In the genomic region with DNA sequence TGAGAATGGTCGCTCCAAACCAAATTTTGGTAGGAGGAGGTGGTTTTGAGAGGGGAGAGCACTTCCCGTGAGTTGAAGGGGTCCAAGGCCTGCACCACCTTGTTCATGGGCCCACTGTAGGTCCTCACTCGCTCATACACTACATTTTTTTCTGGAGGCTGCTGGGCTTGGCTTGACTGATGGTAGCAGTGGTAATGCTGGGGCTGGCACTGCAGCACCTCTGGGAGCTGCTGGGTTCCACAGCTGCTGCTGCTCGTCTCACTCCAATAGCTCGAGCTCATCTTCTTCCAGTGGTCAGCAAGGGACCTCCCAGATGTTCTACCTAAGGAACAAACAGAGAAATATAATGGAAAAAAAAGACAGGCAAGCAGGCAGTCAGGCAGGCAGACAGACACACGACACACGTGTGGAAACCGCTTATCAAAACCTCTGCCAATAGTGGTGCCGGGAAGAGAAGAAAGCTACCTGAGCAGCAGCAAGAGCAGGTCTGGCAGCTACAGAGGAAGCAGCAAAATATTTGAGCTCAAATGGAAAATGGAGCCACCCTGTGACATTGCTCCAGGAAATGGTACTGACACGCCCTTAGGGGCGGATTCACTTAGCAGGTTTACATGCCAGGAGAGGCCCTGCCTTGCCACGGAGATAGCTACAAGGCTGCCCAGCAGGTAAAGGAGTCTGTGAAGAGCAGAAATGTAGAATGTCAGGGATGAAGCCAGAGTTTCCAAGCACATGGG, we compare ENCODE assay signal across 13 cellular contexts. TPM values are rescaled to one million over a fixed set of nuclear protein-coding genes. Genes with fewer than 3 reads are reported as not detected.
DNase-seq lines count a peak whose midpoint lies in the region; ATAC-seq and TF ChIP-seq lines count a peak whose summit lies in the region.
"Had no signal": no experiment of that assay in that cellular context is flagged by ENCODE, and none has a peak within 500 bp of the region (broad histone marks: within the 10 kb centered on the region; RNA-seq: fewer than 3 reads in every experiment).

A gene with protein sequence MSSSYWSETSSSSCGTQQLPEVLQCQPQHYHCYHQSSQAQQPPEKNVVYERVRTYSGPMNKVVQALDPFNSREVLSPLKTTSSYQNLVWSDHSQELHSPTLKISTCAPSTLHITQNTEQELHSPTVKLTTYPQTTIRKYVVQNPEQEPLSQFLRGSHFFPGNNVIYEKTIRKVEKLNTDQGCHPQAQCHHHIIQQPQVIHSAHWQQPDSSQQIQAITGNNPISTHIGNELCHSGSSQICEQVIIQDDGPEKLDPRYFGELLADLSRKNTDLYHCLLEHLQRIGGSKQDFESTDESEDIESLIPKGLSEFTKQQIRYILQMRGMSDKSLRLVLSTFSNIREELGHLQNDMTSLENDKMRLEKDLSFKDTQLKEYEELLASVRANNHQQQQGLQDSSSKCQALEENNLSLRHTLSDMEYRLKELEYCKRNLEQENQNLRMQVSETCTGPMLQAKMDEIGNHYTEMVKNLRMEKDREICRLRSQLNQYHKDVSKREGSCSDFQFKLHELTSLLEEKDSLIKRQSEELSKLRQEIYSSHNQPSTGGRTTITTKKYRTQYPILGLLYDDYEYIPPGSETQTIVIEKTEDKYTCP (minus strand): TSS at position 492 of the 734 bp plus-strand sequence. CDS start 211 bp downstream, at position 281.

- H2AFZ ChIP-seq in SU-DHL-6 (ENCODE audit: low read depth, low read length, severe bottlenecking) = no peak within 1 kb of the TSS

- no peaks in the 10 kb centered on the region for H3K9me3 Mint-ChIP-seq in T-helper 2 cell treated with Interferon-gamma antibody and Interleukin-4, amounts not matched to agents 5 μg/mL and 100 μg/mL, for 36 hours

- WGBS in lower leg skin, 2 donors = 39 to 55% methylated on average over 12 of the region's 12 CpGs

- no peak within 1 kb of the TSS for H3K27ac ChIP-seq in SU-DHL-6 (ENCODE audit: low read depth, low read length)
- H3K27ac ChIP-seq: upper lobe of left lung had no signal

- peak; percentile 74 for DNase-seq in DMS53 treated with DMSO at 0.1 percent for 48 hours (lab: John Stamatoyannopoulos, UW; ENCODE audit: unreplicated experiment)
- peak in 1 of 2 donors; percentile 27 for DNase-seq in lower leg skin (ENCODE audit: low spot score in 2 of 2)
- DNase-seq in MV-4-11 (lab: John Stamatoyannopoulos, UW) = no peak
- DNase-seq in globus pallidus (ENCODE audit: low spot score) = no peak
- DNase-seq in T-helper 2 cell treated with Interferon-gamma antibody and Interleukin-4, amounts not matched to agents 5 μg/mL and 100 μg/mL, for 36 hours (ENCODE audit: low spot score) = no peak
- DNase-seq in posterior vena cava (ENCODE audit: low spot score) = no peak
- DNase-seq: activated CD4-positive, alpha-beta T cell treated with anti-CD3 and anti-CD28 coated beads for 48 hours; amygdala; DND-41 had no signal

- no peak within 1 kb of the TSS for H3K4me3 Mint-ChIP-seq in T-helper 2 cell treated with Interferon-gamma antibody and Interleukin-4, amounts not matched to agents 5 μg/mL and 100 μg/mL, for 36 hours

- no peak within 1 kb of the TSS for H3K27ac Mint-ChIP-seq in T-helper 2 cell treated with Interferon-gamma antibody and Interleukin-4, amounts not matched to agents 5 μg/mL and 100 μg/mL, for 36 hours

- no peaks in the 10 kb centered on the region for H3K9me2 ChIP-seq in SU-DHL-6 (replicated peaks; ENCODE audit: insufficient read depth, low read length)

- no peak for TF ChIP-seq CTCF in SU-DHL-6 (IDR thresholded peaks at IDR 0.05; ENCODE audit: insufficient read depth, low read length, poor library complexity, severe bottlenecking)
- no peak for TF ChIP-seq CTCF in lower leg skin (IDR thresholded peaks at IDR 0.05)

- ATAC-seq in HG03558 (IDR thresholded peaks at IDR 0.05; ENCODE audit: extremely low read depth, unreplicated experiment) = peak; percentile 43

- H3K9ac ChIP-seq in SU-DHL-6 (ENCODE audit: low read length) = no peak within 1 kb of the TSS

- H3K4me3 ChIP-seq in SU-DHL-6 (ENCODE audit: insufficient read depth, low read length, poor library complexity, severe bottlenecking) = no peak within 1 kb of the TSS
- H3K4me3 ChIP-seq in lower leg skin (ENCODE audit: low read depth, poor library complexity, severe bottlenecking) = peak within 1 kb of the TSS; percentile 1

- H4K20me1 ChIP-seq in SU-DHL-6 (ENCODE audit: low read depth, low read length) = no peaks in the 10 kb centered on the region

- TF ChIP-seq POLR2A in lower leg skin (IDR thresholded peaks at IDR 0.05) = no peak

- intact Hi-C loops in lower leg skin (cut with DNase I; ENCODE audit: low total_unique reads) (no loop called here), posterior vena cava (cut with DNase I) (loop anchor here in 1 of 2 donors (5.0 kb wide), 1 partner anchor 513 kb away; no protein-coding TSS in a partner anchor)

- no peaks in the 10 kb centered on the region for H3K9me3 ChIP-seq in SU-DHL-6 (ENCODE audit: insufficient read depth, low read length)
- H3K9me3 ChIP-seq: upper lobe of left lung had no signal

- H3K27me3 Mint-ChIP-seq in T-helper 2 cell treated with Interferon-gamma antibody and Interleukin-4, amounts not matched to agents 5 μg/mL and 100 μg/mL, for 36 hours (ENCODE audit: low read depth) = no peaks in the 10 kb centered on the region

- no peaks in the 10 kb centered on the region for H3K79me2 ChIP-seq in SU-DHL-6 (ENCODE audit: insufficient read depth, low read length)

- H3K36me3 ChIP-seq in SU-DHL-6 (ENCODE audit: low read length) = no peaks in the 10 kb centered on the region
- H3K36me3 ChIP-seq: upper lobe of left lung had no signal

- no peaks in the 10 kb centered on the region for H3F3A ChIP-seq in SU-DHL-6 (ENCODE audit: insufficient read depth)

- no peaks in the 10 kb centered on the region for H3K4me1 Mint-ChIP-seq in T-helper 2 cell treated with Interferon-gamma antibody and Interleukin-4, amounts not matched to agents 5 μg/mL and 100 μg/mL, for 36 hours (ENCODE audit: low read depth)

- H3K27me3 ChIP-seq in SU-DHL-6 (ENCODE audit: low read length) = no peaks in the 10 kb centered on the region
- H3K27me3 ChIP-seq: upper lobe of left lung had no signal

- H3K36me3 Mint-ChIP-seq in T-helper 2 cell treated with Interferon-gamma antibody and Interleukin-4, amounts not matched to agents 5 μg/mL and 100 μg/mL, for 36 hours (ENCODE audit: low read depth) = no peaks in the 10 kb centered on the region

- peak within 1 kb of the TSS; percentile 25 for H3K4me2 ChIP-seq in SU-DHL-6 (ENCODE audit: low read depth, low read length, poor library complexity, severe bottlenecking)

RNA-seq across cellular contexts. Expression of the gene that starts here (rescaled TPM):
- total RNA-seq in lower leg skin = 100 to 1,000 TPM; 354 to 625 (median 436) TPM
- 1 to 10 TPM; 1.0 to 1.5 TPM for total RNA-seq in posterior vena cava
- total RNA-seq: myocyte had no signal

Comparison
In these comparisons a context has a peak if more than half of its experiments do, and no peak if none do; other contexts are left out.
1. RNA of the gene that starts here (total RNA-seq): 354 to 625 TPM in lower leg skin; 1.0 to 1.5 TPM in posterior vena cava; every median in the first group is over 100 times any median in the second.